Comparison of ENCODE assay signal across 8 cellular contexts in the genomic region with DNA sequence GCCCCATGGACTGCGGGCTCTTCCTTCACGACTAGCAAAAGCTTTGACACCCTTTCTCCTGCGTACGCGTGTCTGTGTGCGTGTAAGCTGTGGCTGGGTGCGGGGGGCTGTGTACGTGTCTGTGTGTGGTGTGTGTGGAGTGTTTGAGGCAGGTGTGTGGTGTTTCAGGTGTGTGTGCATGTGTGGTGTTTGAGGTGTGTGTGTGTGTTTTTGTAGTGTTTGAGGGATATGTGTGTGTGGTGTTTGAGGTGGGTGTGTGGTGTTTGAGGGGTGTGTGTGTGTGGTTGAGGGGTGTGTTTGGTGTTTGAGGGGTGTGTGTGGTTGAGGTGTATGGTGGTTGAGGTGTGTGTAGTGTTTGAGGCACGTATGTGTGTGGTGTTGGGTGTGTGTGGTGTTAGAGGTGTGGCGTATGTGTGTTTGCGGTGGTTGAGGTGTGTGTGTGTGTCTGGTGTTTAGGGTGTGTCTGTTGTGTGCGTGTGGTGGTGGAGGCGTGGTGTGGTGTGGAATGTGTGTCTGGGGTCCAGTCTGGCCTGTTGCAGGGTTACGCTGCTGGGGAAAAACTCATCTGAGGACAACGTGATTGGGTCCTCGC. TPM values are rescaled to one million over a fixed set of nuclear protein-coding genes. Genes with fewer than 3 reads are reported as not detected.
DNase-seq lines count a peak whose midpoint lies in the region; ATAC-seq and TF ChIP-seq lines count a peak whose summit lies in the region.

No MANE protein-coding gene starts in this region.

- no peak for TF ChIP-seq POLR2A in breast epithelium (IDR thresholded peaks at IDR 0.05)

- H3K27me3 ChIP-seq in ACC112 (ENCODE audit: insufficient read depth, low read length) = no peaks in the 10 kb centered on the region
- H3K27me3 ChIP-seq in breast epithelium = no peaks in the 10 kb centered on the region
- no peaks in the 10 kb centered on the region for H3K27me3 ChIP-seq in mucosa of rectum (ENCODE audit: control insufficient read depth in 2 of 2, insufficient read depth in 2 of 2, low read length in 2 of 2)

- no peak for TF ChIP-seq CTCF in breast epithelium (IDR thresholded peaks at IDR 0.05)

- H3K9ac ChIP-seq in mucosa of rectum (ENCODE audit: low read depth in 1 of 2, low read length in 2 of 2) = peak overlapping the region; percentile 93 to 97

- H3K4me3 ChIP-seq in ACC112 (ENCODE audit: low read depth, low read length) = peak overlapping the region; percentile 93
- H3K4me3 ChIP-seq in breast epithelium = peak overlapping the region; percentile 70 to 83 (median 73)
- peak overlapping the region; percentile 77 to 93 for H3K4me3 ChIP-seq in mucosa of rectum (ENCODE audit: low read length in 2 of 2)

- peak overlapping the region; percentile 68 for H2AFZ ChIP-seq in ACC112 (ENCODE audit: low read length, unreplicated experiment)

- no peaks in the 10 kb centered on the region for H3K79me2 ChIP-seq in ACC112 (ENCODE audit: control insufficient read depth, insufficient read depth, low read length, unreplicated experiment)

- H3K4me1 ChIP-seq in ACC112 (ENCODE audit: control insufficient read depth, insufficient read depth, low read length, unreplicated experiment) (no peaks in the 10 kb centered on the region), breast epithelium (peaks cover 0 to 13% of the 10 kb centered on the region in 2 donors), mucosa of rectum (ENCODE audit: control insufficient read depth in 2 of 2, insufficient read depth in 2 of 2, low read length in 2 of 2) (peaks cover 13 to 17% of the 10 kb centered on the region in 2 donors)

- ATAC-seq in HG03457 (IDR thresholded peaks at IDR 0.05; ENCODE audit: unreplicated experiment) (peak; percentile 5), HG02588 (IDR thresholded peaks at IDR 0.05; ENCODE audit: unreplicated experiment) (no peak)

- intact Hi-C loops in breast epithelium (cut with DNase I; ENCODE audit: low total_unique reads) = no loop called here

- no peak overlapping the region for H3K27ac ChIP-seq in ACC112 (ENCODE audit: low read depth, low read length)
- peak overlapping the region; percentile 78 to 81 for H3K27ac ChIP-seq in breast epithelium
- peak overlapping the region; percentile 72 to 81 for H3K27ac ChIP-seq in mucosa of rectum (ENCODE audit: low read depth in 2 of 2, low read length in 2 of 2)

- no peaks in the 10 kb centered on the region for H3K36me3 ChIP-seq in ACC112 (ENCODE audit: insufficient read depth, low read length)
- no peaks in the 10 kb centered on the region for H3K36me3 ChIP-seq in breast epithelium
- no peaks in the 10 kb centered on the region for H3K36me3 ChIP-seq in mucosa of rectum (ENCODE audit: control insufficient read depth in 2 of 2, insufficient read depth in 2 of 2, low read length in 2 of 2)

- no peaks in the 10 kb centered on the region for H3K9me3 ChIP-seq in breast epithelium
- H3K9me3 ChIP-seq in mucosa of rectum (ENCODE audit: control insufficient read depth in 2 of 2, low read length in 2 of 2) = no peaks in the 10 kb centered on the region

- DNase-seq in breast epithelium (ENCODE audit: low spot score in 2 of 2) = no peak
- DNase-seq in NCI-H2081 (lab: John Stamatoyannopoulos, UW) = no peak
- DNase-seq in activated CD4-positive, alpha-beta T cell treated with anti-CD3 and anti-CD28 coated beads, Interleukin-2, amount 50 U/mL, for 4 hours = no peak
- DNase-seq in effector CD8-positive, alpha-beta T cell (lab: John Stamatoyannopoulos, UW) = no peak

RNA-seq across cellular contexts. Expression of a gene that starts 0.7 kb away (rescaled TPM):
- 10 to 100 TPM; 23.8 to 39.0 (median 36.3) TPM for total RNA-seq in breast epithelium

RNA-seq across cellular contexts. Expression of a gene that starts 28.0 kb away (rescaled TPM):
- total RNA-seq in breast epithelium = 1 to 10 TPM; 1.9 to 2.2 (median 2.0) TPM

RNA-seq across cellular contexts. Expression of a gene that starts 44.0 kb away (rescaled TPM):
- 10 to 100 TPM in 1 of 3 donors, 1 to 10 TPM in 2; 4.8 to 28.8 (median 5.9) TPM for total RNA-seq in breast epithelium

RNA-seq across cellular contexts. Expression of a gene that starts 46.0 kb away (rescaled TPM):
- 10 to 100 TPM; 53.9 to 77.6 (median 71.4) TPM for total RNA-seq in breast epithelium

RNA-seq across cellular contexts. Expression of a gene that starts 50.4 kb away (rescaled TPM):
- 10 to 100 TPM; 13.6 to 40.0 (median 39.4) TPM for total RNA-seq in breast epithelium
